15 cellular contexts compared by ENCODE assay signal in genomic region chr2:216501854-216502253, GRCh38. TPM values are rescaled to one million over a fixed set of nuclear protein-coding genes. Genes with fewer than 3 reads are reported as not detected.
A peak's percentile ranks its signal among the peaks of the same experiment; 100 is the strongest.
DNase-seq lines count a peak whose midpoint lies in the region; ATAC-seq and TF ChIP-seq lines count a peak whose summit lies in the region.
"Had no signal": no experiment of that assay in that cellular context is flagged by ENCODE, and none has a peak within 500 bp of the region (broad histone marks: within the 10 kb centered on the region; RNA-seq: fewer than 3 reads in every experiment).

No MANE protein-coding gene starts in this region.

- H4K20me1 ChIP-seq in osteoblast (ENCODE audit: insufficient read depth, low read length): peaks cover 56% of the 10 kb centered on the region

- no peak overlapping the region for H4K8ac ChIP-seq in neuronal stem cell (ENCODE audit: low read depth, low read length)

- no CpG with 5 or more reads among the region's 8 CpGs for WGBS in neuronal stem cell (ENCODE audit: extremely low coverage in 2 of 2, insufficient read length in 2 of 2, insufficient replicate concordance in 1 of 2), 2 donors
- 90 to 96% methylated on average over 8 of the region's 8 CpGs for WGBS in upper lobe of left lung, 2 donors
- 85% methylated on average over 8 of the region's 8 CpGs for WGBS in aorta, 2 donors

- no peak overlapping the region for H4K91ac ChIP-seq in neuronal stem cell (ENCODE audit: low read depth, low read length, poor library complexity)

- peak overlapping the region; percentile 80 for H3K27ac ChIP-seq in 22Rv1
- H3K27ac ChIP-seq in CD4-positive, alpha-beta T cell (ENCODE audit: low read depth, low read length): no peak overlapping the region
- H3K27ac ChIP-seq in VCaP: peak overlapping the region; percentile 86; the same call in 1 of the 2 replicates
- H3K27ac ChIP-seq in neuronal stem cell (replicated peaks; ENCODE audit: low read length): no peak overlapping the region
- H3K27ac ChIP-seq in upper lobe of left lung: no peak overlapping the region
- H3K27ac ChIP-seq in osteoblast (ENCODE audit: low read depth, low read length): no peak overlapping the region
- H3K27ac ChIP-seq in aorta (ENCODE audit: low read depth in 1 of 2, low read length in 2 of 2): no peak overlapping the region
- H3K27ac ChIP-seq: left lung had no signal

- no peak overlapping the region for H3K4ac ChIP-seq in neuronal stem cell (ENCODE audit: low read length)

- no peak overlapping the region for H3K23ac ChIP-seq in neuronal stem cell (ENCODE audit: low read depth, low read length, poor library complexity)

- no peak overlapping the region for H2BK120ac ChIP-seq in neuronal stem cell (ENCODE audit: low read depth, low read length)

- no peak overlapping the region for H2BK12ac ChIP-seq in neuronal stem cell (ENCODE audit: low read length)

- no peak overlapping the region for H2BK5ac ChIP-seq in neuronal stem cell (ENCODE audit: low read length)

- POLR2A ChIA-PET in CD4-positive, alpha-beta T cell (lab: Charles Lee): interaction anchor here (0.7 kb wide), 1 partner anchor 280 kb away, joined by 3 read pairs; no protein-coding TSS in a partner anchor

- no peak for TF ChIP-seq EP300 in upper lobe of left lung (IDR thresholded peaks at IDR 0.05)

- H3K27ac Mint-ChIP-seq in CD4-positive, alpha-beta T cell: peak overlapping the region; percentile 94

- H3K18ac ChIP-seq in neuronal stem cell (ENCODE audit: low read length): no peak overlapping the region

- no peaks in the 10 kb centered on the region for H3K9me3 Mint-ChIP-seq in CD4-positive, alpha-beta T cell

- no peaks in the 10 kb centered on the region for H3K9me3 ChIP-seq in CD4-positive, alpha-beta T cell (ENCODE audit: control insufficient read depth, low read length)
- no peaks in the 10 kb centered on the region for H3K9me3 ChIP-seq in neuronal stem cell (replicated peaks in 1 of 2; ENCODE audit: control insufficient read depth in 2 of 2, insufficient read depth in 1 of 2, low read depth in 1 of 2, low read length in 2 of 2)
- no peaks in the 10 kb centered on the region for H3K9me3 ChIP-seq in upper lobe of left lung
- H3K9me3 ChIP-seq in osteoblast (ENCODE audit: low read depth, low read length): no peaks in the 10 kb centered on the region
- no peaks in the 10 kb centered on the region for H3K9me3 ChIP-seq in aorta (ENCODE audit: control insufficient read depth, low read length)
- H3K9me3 ChIP-seq: left lung had no signal

- no peak overlapping the region for H3K4me3 Mint-ChIP-seq in CD4-positive, alpha-beta T cell

- no peak for DNase-seq in CD4-positive, alpha-beta T cell
- DNase-seq in neuronal stem cell (ENCODE audit: low spot score) (no peak), upper lobe of left lung (no peak), osteoblast (ENCODE audit: insufficient read length, low spot score, missing footprints) (no peak), aorta (no peak)
- DNase-seq: activated gamma-delta T cell treated with Interleukin-2 at 50 U/mL for 16 hours; DMS 273 treated with DMSO at 0.1 percent for 48 hours; effector CD8-positive, alpha-beta T cell; left lung; SIG-M5; T1000 had no signal

- H2BK15ac ChIP-seq in neuronal stem cell (ENCODE audit: low read length): no peak overlapping the region

- H3K14ac ChIP-seq in neuronal stem cell (ENCODE audit: low read length): no peak overlapping the region

- H3K4me1 Mint-ChIP-seq in CD4-positive, alpha-beta T cell (ENCODE audit: low read depth): peaks cover 66% of the 10 kb centered on the region

- TF ChIP-seq CTCF in 22Rv1 (IDR thresholded peaks at IDR 0.05) (no peak), VCaP (conservative IDR thresholded peaks at IDR 0.05) (no peak), upper lobe of left lung (IDR thresholded peaks at IDR 0.05) (no peak), osteoblast (IDR thresholded peaks at IDR 0.05; ENCODE audit: extremely low read depth, low read depth, low read length) (no peak)
- TF ChIP-seq CTCF in CD4-positive, alpha-beta T cell (IDR thresholded peaks at IDR 0.05): no peak

- peaks cover 36 to 76% of the 10 kb centered on the region in 2 donors for H3K36me3 ChIP-seq in neuronal stem cell (replicated peaks in 1 of 2; ENCODE audit: control insufficient read depth in 2 of 2, insufficient read depth in 2 of 2, low read length in 2 of 2)
- peaks cover 13 to 66% (median 45%) of the 10 kb centered on the region in 4 donors for H3K36me3 ChIP-seq in upper lobe of left lung
- peaks cover 64% of the 10 kb centered on the region for H3K36me3 ChIP-seq in osteoblast (ENCODE audit: insufficient read depth, low read length)
- peaks cover 0 to 3% of the 10 kb centered on the region in 2 donors for H3K36me3 ChIP-seq in aorta (ENCODE audit: control insufficient read depth in 1 of 2, insufficient read depth in 2 of 2, low read length in 1 of 2)

- no peaks in the 10 kb centered on the region for H3K27me3 Mint-ChIP-seq in CD4-positive, alpha-beta T cell
- H3K27me3 Mint-ChIP-seq: progenitor cell of endocrine pancreas had no signal

- H3K4me3 ChIP-seq in neuronal stem cell (ENCODE audit: low read length in 2 of 2) (no peak overlapping the region), upper lobe of left lung (no peak overlapping the region), osteoblast (ENCODE audit: insufficient read depth, low read length) (no peak overlapping the region), aorta (ENCODE audit: low read length in 2 of 2) (no peak overlapping the region)

- no peaks in the 10 kb centered on the region for H3K27me3 ChIP-seq in CD4-positive, alpha-beta T cell (ENCODE audit: control insufficient read depth, insufficient read depth, low read length)
- H3K27me3 ChIP-seq in neuronal stem cell (ENCODE audit: control insufficient read depth in 3 of 3, insufficient read depth in 3 of 3, low read depth in 1 of 3, low read length in 3 of 3) (no peaks in the 10 kb centered on the region), upper lobe of left lung (no peaks in the 10 kb centered on the region), osteoblast (ENCODE audit: insufficient read depth, low read length) (no peaks in the 10 kb centered on the region), aorta (ENCODE audit: control insufficient read depth in 1 of 2, insufficient read depth in 2 of 2, low read length in 1 of 2) (no peaks in the 10 kb centered on the region)
- H3K27me3 ChIP-seq: left lung had no signal

- intact Hi-C loops in CD4-positive, alpha-beta T cell (cut with DNase I, micrococcal nuclease): loop anchor here in 1 of 2 experiments (10.0 kb wide), 1 partner anchor 1687 kb away; no protein-coding TSS in a partner anchor
- intact Hi-C loops in aorta (cut with DNase I): no loop called here

- H3K4me1 ChIP-seq in neuronal stem cell (ENCODE audit: control insufficient read depth in 2 of 2, insufficient read depth in 1 of 2, low read depth in 1 of 2, low read length in 2 of 2) (peaks cover 10% of the 10 kb centered on the region in 2 donors), upper lobe of left lung (peaks cover 28 to 51% (median 30%) of the 10 kb centered on the region in 4 donors), osteoblast (ENCODE audit: insufficient read depth, low read length) (peaks cover 44% of the 10 kb centered on the region), aorta (ENCODE audit: control insufficient read depth in 1 of 2, insufficient read depth in 2 of 2, low read length in 2 of 2) (no peaks in the 10 kb centered on the region)

- H3K4me2 ChIP-seq in neuronal stem cell (ENCODE audit: insufficient read depth, low read length, poor library complexity, severe bottlenecking) (no peak overlapping the region), osteoblast (ENCODE audit: insufficient read depth, low read length) (no peak overlapping the region)

- TF ChIP-seq POLR2A in upper lobe of left lung (IDR thresholded peaks at IDR 0.05): no peak

- no peak for ATAC-seq in CD4-positive, alpha-beta T cell (ENCODE audit: poor library complexity)
- ATAC-seq in esophagus mucosa: peak; percentile 29
- ATAC-seq in upper lobe of left lung (ENCODE audit: low FRiP score in 2 of 2): no peak
- no peak for ATAC-seq in aorta (ENCODE audit: low FRiP score)
- ATAC-seq: left lung had no signal

- H2AK5ac ChIP-seq in neuronal stem cell (ENCODE audit: low read depth, low read length): no peak overlapping the region

- CTCF ChIA-PET in CD4-positive, alpha-beta T cell (lab: Charles Lee): no interaction called here

- peaks cover 83% of the 10 kb centered on the region for H3K36me3 Mint-ChIP-seq in CD4-positive, alpha-beta T cell (ENCODE audit: low read depth)

- H3K79me2 ChIP-seq in osteoblast (ENCODE audit: insufficient read depth, low read length): peaks cover 58% of the 10 kb centered on the region

- no peaks in the 10 kb centered on the region for H3K79me1 ChIP-seq in neuronal stem cell (ENCODE audit: low read depth, low read length)

- H2AFZ ChIP-seq in neuronal stem cell (ENCODE audit: low read length) (no peak overlapping the region), osteoblast (ENCODE audit: low read length) (no peak overlapping the region)

- H3K9ac ChIP-seq in neuronal stem cell (ENCODE audit: low read depth, low read length, poor library complexity): no peak overlapping the region

RNA-seq across cellular contexts. Expression of gene RPL37A, which starts 3.2 kb away (rescaled TPM):
- total RNA-seq in CD4-positive, alpha-beta T cell: 1,000 to 10,000 TPM; 4,138 to 4,142 TPM
- total RNA-seq in esophagus mucosa: 2,683 TPM
- 12,339 TPM for polyA plus RNA-seq in neuronal stem cell (2013, experiment 1 of 2)
- polyA plus RNA-seq in neuronal stem cell (2013, experiment 2 of 2): 11,893 TPM
- total RNA-seq in upper lobe of left lung: 1,000 to 10,000 TPM in 4 of 6 donors, 100 to 1,000 TPM in 2; 694 to 2,232 (median 1,163) TPM
- 869 and 994 TPM in 2 replicates for total RNA-seq in osteoblast
- total RNA-seq in aorta: 1,000 to 10,000 TPM; 1,684 to 1,766 TPM
- 1,000 to 10,000 TPM; 4,723 to 6,118 TPM for polyA plus RNA-seq in aorta

Comparison
In these comparisons a context has a peak if more than half of its experiments do, and no peak if none do; other contexts are left out.
1. H3K27ac ChIP-seq: peak in 22Rv1 (single experiment) and VCaP (single experiment); none in CD4-positive, alpha-beta T cell (single experiment), neuronal stem cell (single experiment), upper lobe of left lung (0 of 4), osteoblast (single experiment) and aorta (0 of 2).